Comparison of ENCODE assay signal across 19 cellular contexts in the genomic region with DNA sequence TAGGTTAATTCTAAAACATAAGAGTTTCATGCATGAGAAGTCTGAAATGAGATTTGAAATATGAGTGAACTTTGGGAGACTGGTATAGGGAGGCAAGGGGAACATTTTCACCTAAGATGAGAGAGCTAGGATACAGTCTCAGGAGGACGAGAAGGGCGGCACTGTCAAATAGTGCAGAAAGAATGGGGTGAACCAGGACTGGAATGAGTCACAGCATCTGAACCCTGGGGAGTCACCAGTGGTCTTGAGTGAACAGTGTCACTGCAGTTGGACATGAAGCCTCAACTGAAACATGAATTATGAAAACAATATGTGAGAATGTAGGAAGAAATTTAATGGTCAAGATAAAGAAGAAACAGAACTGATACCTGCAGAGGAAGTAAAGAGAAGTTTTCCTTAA. TPM values are rescaled to one million over a fixed set of nuclear protein-coding genes. Genes with fewer than 3 reads are reported as not detected.
DNase-seq lines count a peak whose midpoint lies in the region; ATAC-seq and TF ChIP-seq lines count a peak whose summit lies in the region.
"Had no signal": no experiment of that assay in that cellular context is flagged by ENCODE, and none has a peak within 500 bp of the region (broad histone marks: within the 10 kb centered on the region; RNA-seq: fewer than 3 reads in every experiment).

No MANE protein-coding gene starts in this region.

- H3K4me1 ChIP-seq in OCI-LY7 (ENCODE audit: insufficient read depth, low read length, poor library complexity, severe bottlenecking): peaks cover 7% of the 10 kb centered on the region
- H3K4me1 ChIP-seq: prostate gland had no signal

- ATAC-seq in GM18907 (IDR thresholded peaks at IDR 0.05; ENCODE audit: unreplicated experiment) (peak; percentile 91), GM21526 (IDR thresholded peaks at IDR 0.05; ENCODE audit: low FRiP score, unreplicated experiment) (peak; percentile 84), HG03045 (IDR thresholded peaks at IDR 0.05; ENCODE audit: unreplicated experiment) (peak; percentile 73), HG03196 (IDR thresholded peaks at IDR 0.05; ENCODE audit: unreplicated experiment) (no peak)
- ATAC-seq: Panc1 had no signal

- H3K4me3 ChIP-seq in OCI-LY7 (ENCODE audit: low read depth, low read length, poor library complexity, severe bottlenecking): no peak overlapping the region
- H3K4me3 ChIP-seq in brain microvascular endothelial cell (ENCODE audit: low read depth, low read length): no peak overlapping the region
- H3K4me3 ChIP-seq: prostate gland had no signal

- H3K4me2 ChIP-seq in OCI-LY7 (ENCODE audit: low read length): no peak overlapping the region
- H3K4me2 ChIP-seq: SK-N-SH had no signal

- no peaks in the 10 kb centered on the region for H3K79me2 ChIP-seq in OCI-LY7 (ENCODE audit: insufficient read depth, low read depth, low read length)

- H3K27ac ChIP-seq in OCI-LY7 (ENCODE audit: low read depth, low read length, poor library complexity, severe bottlenecking) (no peak overlapping the region), brain microvascular endothelial cell (no peak overlapping the region)
- H3K27ac ChIP-seq: prostate gland had no signal

- no peaks in the 10 kb centered on the region for H3K9me3 ChIP-seq in OCI-LY7 (ENCODE audit: low read length)
- H3K9me3 ChIP-seq: prostate gland, SK-N-SH had no signal

- no peaks in the 10 kb centered on the region for H3K27me3 ChIP-seq in brain microvascular endothelial cell (replicated peaks)

- H4K20me1 ChIP-seq in OCI-LY7 (ENCODE audit: insufficient read depth, low read length): no peaks in the 10 kb centered on the region

- DNase-seq in OCI-LY7 (ENCODE audit: low spot score) (no peak), NCI-H1417 treated with DMSO at 0.1 percent for 48 hours (lab: John Stamatoyannopoulos, UW) (no peak), brain microvascular endothelial cell (no peak), GM10248 (ENCODE audit: extremely low spot score) (no peak)
- DNase-seq: amygdala, foreskin fibroblast, naive B cell, NCI-H2029 treated with DMSO at 0.1 percent for 48 hours, SK-N-SH had no signal

- BruUV-seq in OCI-LY7 (replicated peaks; lab: Mats Ljungman, UMichigan): no TSS peak

- in situ Hi-C loops in brain microvascular endothelial cell (cut with HindIII; ENCODE audit: low pct_ligation_motif_present, low sequenced_read_pairs): no loop called here

- peaks cover 3% of the 10 kb centered on the region; the same call in 1 of the 2 replicates for H3K9me2 ChIP-seq in OCI-LY7 (ENCODE audit: insufficient read depth, low read length)
- H3K9me2 ChIP-seq: SK-N-SH had no signal

- no peak for TF ChIP-seq CTCF in OCI-LY7 (conservative IDR thresholded peaks at IDR 0.05; ENCODE audit: low read length)
- TF ChIP-seq CTCF in brain microvascular endothelial cell (IDR thresholded peaks at IDR 0.05; ENCODE audit: low read depth, low read length, missing control alignments): no peak
- no peak for TF ChIP-seq CTCF in GM10248 (IDR thresholded peaks at IDR 0.05; ENCODE audit: control extremely low read depth, extremely low read depth, low read depth, missing control alignments)

- CTCF ChIA-PET in OCI-LY7 (lab: Charles Lee; ENCODE audit: unreplicated experiment): no interaction called here
- CTCF ChIA-PET in GM10248 (lab: Yijun Ruan, JAX): interaction anchor here (1.4 kb wide), 1 partner anchor 14 kb away, joined by 5 read pairs; no protein-coding TSS in a partner anchor

- H3K36me3 ChIP-seq in OCI-LY7 (ENCODE audit: insufficient read depth, low read length): no peaks in the 10 kb centered on the region
- no peaks in the 10 kb centered on the region for H3K36me3 ChIP-seq in brain microvascular endothelial cell (replicated peaks)
- H3K36me3 ChIP-seq: prostate gland had no signal

- intact Hi-C loops in OCI-LY7 (cut with micrococcal nuclease; ENCODE audit: unreplicated experiment): no loop called here

- POLR2A ChIA-PET in OCI-LY7 (lab: Charles Lee): interaction anchor here (2.3 kb wide), 1 partner anchor 9 kb away, joined by 8 read pairs; no protein-coding TSS in a partner anchor
- POLR2A ChIA-PET in GM10248 (lab: Yijun Ruan, JAX): no interaction called here

- H2AFZ ChIP-seq in OCI-LY7 (ENCODE audit: low read length): peak overlapping the region; percentile 23; the same call in 1 of the 2 replicates

RNA-seq across cellular contexts. Expression of gene GNG11, which starts 33.8 kb away (rescaled TPM):
- 0.82 and 1.4 TPM in 2 replicates for total RNA-seq in OCI-LY7 (2014; rRNA removed; shearing (Covaris generic))
- 1.2 TPM in 2 replicates for total RNA-seq in OCI-LY7 (2022)

RNA-seq across cellular contexts. Expression of gene BET1, which starts 48.9 kb away (rescaled TPM):
- 14.3 and 20.4 TPM in 2 replicates for total RNA-seq in OCI-LY7 (2014; rRNA removed; shearing (Covaris generic))
- total RNA-seq in OCI-LY7 (2022): 31.6 and 32.8 TPM in 2 replicates

RNA-seq across cellular contexts. Expression of gene GNGT1, which starts 48.9 kb away (rescaled TPM):
- not detected in 2 replicates for total RNA-seq in OCI-LY7 (2014; rRNA removed; shearing (Covaris generic))
- not detected in 2 replicates for total RNA-seq in OCI-LY7 (2022)
- total RNA-seq: B cell, cerebellum, HT1080, liver, prostate gland had no signal
